10 cellular contexts compared by ENCODE assay signal in genomic region chr6:135030056-135030473, GRCh38. TPM values are rescaled to one million over a fixed set of nuclear protein-coding genes. Genes with fewer than 3 reads are reported as not detected.
A peak's percentile ranks its signal among the peaks of the same experiment; 100 is the strongest.
DNase-seq lines count a peak whose midpoint lies in the region; ATAC-seq, FAIRE-seq and TF ChIP-seq lines count a peak whose summit lies in the region.
"Had no signal": no experiment of that assay in that cellular context is flagged by ENCODE, and none has a peak within 500 bp of the region (broad histone marks: within the 10 kb centered on the region; RNA-seq: fewer than 3 reads in every experiment).

No MANE protein-coding gene starts in this region.

- TF ChIP-seq POLR2A in GM12891 (IDR thresholded peaks at IDR 0.05; ENCODE audit: low read depth, low read length): no peak
- no peak for TF ChIP-seq POLR2A in Peyer's patch (IDR thresholded peaks at IDR 0.05)

- H3K4me1 Mint-ChIP-seq in activated CD8-positive, alpha-beta T cell treated with anti-CD3 and anti-CD28 coated beads for 36 hours (ENCODE audit: low read depth): peaks cover 71% of the 10 kb centered on the region
- H3K4me1 Mint-ChIP-seq in endodermal cell: no peaks in the 10 kb centered on the region

- intact Hi-C loops in activated CD8-positive, alpha-beta T cell treated with anti-CD3 and anti-CD28 coated beads for 36 hours (cut with micrococcal nuclease): no loop called here

- H3K27me3 Mint-ChIP-seq in activated CD8-positive, alpha-beta T cell treated with anti-CD3 and anti-CD28 coated beads for 36 hours: no peaks in the 10 kb centered on the region
- H3K27me3 Mint-ChIP-seq in endodermal cell (ENCODE audit: insufficient read depth): no peaks in the 10 kb centered on the region

- H3K27ac ChIP-seq in endodermal cell (ENCODE audit: low read depth, low read length) (no peak overlapping the region), Peyer's patch (no peak overlapping the region)

- DNase-seq in GM12891 (ENCODE audit: insufficient read length, low spot score) (no peak), endodermal cell (no peak), NCI-H446 treated with DMSO at 0.1 percent for 48 hours (lab: John Stamatoyannopoulos, UW) (no peak), DMS 273 treated with DMSO at 0.1 percent for 48 hours (lab: John Stamatoyannopoulos, UW) (no peak), Peyer's patch (no peak)
- DNase-seq in activated CD8-positive, alpha-beta T cell treated with anti-CD3 and anti-CD28 coated beads for 36 hours: peak; percentile 25
- DNase-seq: DND-41; stimulated activated CD4-positive, alpha-beta T cell treated with anti-CD3 and anti-CD28 coated beads, Interleukin-4, amount 100 ng/mL, for 1 hour had no signal

- peak overlapping the region; percentile 89 for H3K27ac Mint-ChIP-seq in activated CD8-positive, alpha-beta T cell treated with anti-CD3 and anti-CD28 coated beads for 36 hours
- no peak overlapping the region for H3K27ac Mint-ChIP-seq in endodermal cell

- POLR2A ChIA-PET in activated CD8-positive, alpha-beta T cell treated with anti-CD3 and anti-CD28 coated beads for 36 hours (lab: Charles Lee): interaction anchor here (1.2 to 1.3 kb wide), 2 partner anchors 10 to 62 kb away, joined by 3 read pairs; no protein-coding TSS in a partner anchor

- no peak overlapping the region for H3K4me3 ChIP-seq in endodermal cell (ENCODE audit: low read length)
- H3K4me3 ChIP-seq in Peyer's patch: no peak overlapping the region

- peaks cover 56% of the 10 kb centered on the region for H3K36me3 Mint-ChIP-seq in activated CD8-positive, alpha-beta T cell treated with anti-CD3 and anti-CD28 coated beads for 36 hours (ENCODE audit: low read depth)
- peaks cover 17% of the 10 kb centered on the region for H3K36me3 Mint-ChIP-seq in endodermal cell (ENCODE audit: low read depth)

- no peaks in the 10 kb centered on the region for H3K9me3 Mint-ChIP-seq in activated CD8-positive, alpha-beta T cell treated with anti-CD3 and anti-CD28 coated beads for 36 hours
- no peaks in the 10 kb centered on the region for H3K9me3 Mint-ChIP-seq in endodermal cell

- FAIRE-seq in GM12891 (lab: Jason Lieb, UNC): peak; percentile 97

- H3K4me1 ChIP-seq in endodermal cell (ENCODE audit: control insufficient read depth, insufficient read depth, low read length) (no peaks in the 10 kb centered on the region), Peyer's patch (no peaks in the 10 kb centered on the region)

- no peak for TF ChIP-seq CTCF in activated CD8-positive, alpha-beta T cell treated with anti-CD3 and anti-CD28 coated beads for 36 hours (IDR thresholded peaks at IDR 0.05)
- TF ChIP-seq CTCF in endodermal cell (conservative IDR thresholded peaks at IDR 0.05): no peak
- TF ChIP-seq CTCF in Peyer's patch (IDR thresholded peaks at IDR 0.05): no peak

- WGBS in endodermal cell (ENCODE audit: insufficient coverage in 1 of 2, insufficient read length in 1 of 2), 2 experiments: 93 to 100% methylated on average over 1 to 3 of the region's 3 CpGs

- H3K27me3 ChIP-seq in endodermal cell (ENCODE audit: control insufficient read depth, insufficient read depth, low read length, poor library complexity, severe bottlenecking) (no peaks in the 10 kb centered on the region), Peyer's patch (no peaks in the 10 kb centered on the region)

- H3K4me3 Mint-ChIP-seq in activated CD8-positive, alpha-beta T cell treated with anti-CD3 and anti-CD28 coated beads for 36 hours: peak overlapping the region; percentile 42
- H3K4me3 Mint-ChIP-seq in endodermal cell: no peak overlapping the region

- H3K9ac ChIP-seq in endodermal cell (ENCODE audit: extremely low read depth, low read length, poor library complexity, severe bottlenecking): no peak overlapping the region

- CTCF ChIA-PET in activated CD8-positive, alpha-beta T cell treated with anti-CD3 and anti-CD28 coated beads for 36 hours (lab: Charles Lee): interaction anchor here (1.0 kb wide), 1 partner anchor 19 kb away, joined by 3 read pairs; no protein-coding TSS in a partner anchor

- H3K9me3 ChIP-seq in endodermal cell (ENCODE audit: control insufficient read depth, low read length): no peaks in the 10 kb centered on the region
- no peaks in the 10 kb centered on the region for H3K9me3 ChIP-seq in Peyer's patch

- ATAC-seq in GM19372 (IDR thresholded peaks at IDR 0.05; ENCODE audit: low read depth, unreplicated experiment) (peak; percentile 94), HG02973 (IDR thresholded peaks at IDR 0.05; ENCODE audit: unreplicated experiment) (peak; percentile 95)
- peak; percentile 95 for ATAC-seq in activated CD8-positive, alpha-beta T cell treated with anti-CD3 and anti-CD28 coated beads for 36 hours

- H3K36me3 ChIP-seq in endodermal cell (ENCODE audit: control insufficient read depth, insufficient read depth, low read length) (peaks cover 45% of the 10 kb centered on the region), Peyer's patch (peaks cover 0 to 19% (median 0%) of the 10 kb centered on the region in 3 donors)

TF ChIP-seq in GM12891, 5 proteins besides CTCF, POLR2A, EP300 and RAD21:
- TF ChIP-seq POLR2AphosphoS5 (IDR thresholded peaks at IDR 0.05; ENCODE audit: low read depth, low read length) (no peak), PAX5 (IDR thresholded peaks at IDR 0.05; ENCODE audit: insufficient read depth, low read length, severe bottlenecking) (no peak), SPI1 (IDR thresholded peaks at IDR 0.05; ENCODE audit: low read depth, low read length) (peak; percentile 60), POU2F2 (IDR thresholded peaks at IDR 0.05; ENCODE audit: low read depth, low read length) (no peak), TAF1 (IDR thresholded peaks at IDR 0.05; ENCODE audit: low read depth, low read length) (no peak)
TF ChIP-seq in GM12891: peak in this region for 1.

RNA-seq across cellular contexts. Expression of gene HBS1L, which starts 24.6 kb away (rescaled TPM):
- 50.4 TPM for polyA plus RNA-seq in GM12891 (2012; ENCODE audit: low read depth, missing spikeins)
- total RNA-seq in activated CD8-positive, alpha-beta T cell treated with anti-CD3 and anti-CD28 coated beads for 36 hours: 100 to 1,000 TPM; 146 to 147 TPM
- total RNA-seq in endodermal cell: 100 to 1,000 TPM; 106 to 122 TPM
- polyA plus RNA-seq in endodermal cell (2013, experiment 1 of 2): 74.7 TPM
- polyA plus RNA-seq in endodermal cell (2013, experiment 2 of 2): 67.1 TPM
- total RNA-seq in Peyer's patch: 10 to 100 TPM; 25.2 to 94.1 (median 37.5) TPM
